ENCODE assay signal across 28 cellular contexts in genomic region chr14:73221945-73222344, GRCh38. TPM values are rescaled to one million over a fixed set of nuclear protein-coding genes. Genes with fewer than 3 reads are reported as not detected.
DNase-seq lines count a peak whose midpoint lies in the region; ATAC-seq, FAIRE-seq and TF ChIP-seq lines count a peak whose summit lies in the region.
"Had no signal": no experiment of that assay in that cellular context is flagged by ENCODE, and none has a peak within 500 bp of the region (broad histone marks: within the 10 kb centered on the region; RNA-seq: fewer than 3 reads in every experiment).

No MANE protein-coding gene starts in this region.

- peak overlapping the region; percentile 50 for H3K27ac Mint-ChIP-seq in activated CD4-positive, alpha-beta T cell treated with anti-CD3 and anti-CD28 coated beads, Interleukin-2, amount 10 ng/mL, durations not matched to agents 24 days and 14 days
- H3K27ac Mint-ChIP-seq: activated B cell treated with CpG ODN at 0.5 μM for 24 hours, type B pancreatic cell had no signal

- H3K9ac ChIP-seq in GM12878 (ENCODE audit: control insufficient read depth, insufficient read depth, low read length) = no peak overlapping the region
- no peak overlapping the region for H3K9ac ChIP-seq in smooth muscle cell (ENCODE audit: low read depth)

- peaks cover 52% of the 10 kb centered on the region for H3K36me3 Mint-ChIP-seq in activated CD4-positive, alpha-beta T cell treated with anti-CD3 and anti-CD28 coated beads, Interleukin-2, amount 10 ng/mL, durations not matched to agents 24 days and 14 days (ENCODE audit: low read depth)

- in situ Hi-C loops in GM12878 (cut with MboI) = no loop called here

- POLR2A ChIA-PET in GM12878 (lab: Charles Lee) = interaction anchor here (1.4 to 3.0 kb wide), 2 partner anchors 10 to 17 kb away, joined by 4 to 14 read pairs; no protein-coding TSS in a partner anchor

- H3K27ac ChIP-seq in GM12878 (ENCODE audit: control insufficient read depth, insufficient read depth) (no peak overlapping the region), smooth muscle cell (ENCODE audit: low read depth) (no peak overlapping the region)
- H3K27ac ChIP-seq: RWPE1 had no signal

- intact Hi-C loops in activated CD4-positive, alpha-beta T cell treated with anti-CD3 and anti-CD28 coated beads, Interleukin-2, amount 10 ng/mL, durations not matched to agents 24 days and 14 days (cut with micrococcal nuclease) = loop anchor here (2.0 kb wide), 1 partner anchor 55 kb away; no protein-coding TSS in a partner anchor
- intact Hi-C loops in GM12878 (cut with micrococcal nuclease; ENCODE audit: unreplicated experiment) = no loop called here

- peaks cover 2 to 17% of the 10 kb centered on the region in 2 experiments for H3K36me3 ChIP-seq in GM12878 (ENCODE audit: control insufficient read depth in 2 of 2, insufficient read depth in 2 of 2, low read length in 1 of 2)
- peaks cover 21% of the 10 kb centered on the region for H3K36me3 ChIP-seq in smooth muscle cell (ENCODE audit: low read depth)

- H3K9me3 ChIP-seq in GM12878 (replicated peaks; ENCODE audit: control insufficient read depth, insufficient read depth, low read length) (no peaks in the 10 kb centered on the region), smooth muscle cell (replicated peaks; ENCODE audit: low read depth) (no peaks in the 10 kb centered on the region)
- H3K9me3 ChIP-seq: BE2C had no signal

- no TSS peak for BruUV-seq in GM12878 (replicated peaks; lab: Mats Ljungman, UMichigan)

- no peak for TF ChIP-seq EP300 in GM12878 (IDR thresholded peaks at IDR 0.05; ENCODE audit: borderline replicate concordance in 1 of 2, control insufficient read depth in 1 of 2, low read depth in 2 of 2, low read length in 2 of 2)

- H3K4me2 ChIP-seq in GM12878 (ENCODE audit: control insufficient read depth, insufficient read depth) (no peak overlapping the region), smooth muscle cell (no peak overlapping the region)

- H3K4me3 ChIP-seq in GM12878 (no peak overlapping the region), smooth muscle cell (no peak overlapping the region)

- H4K20me1 ChIP-seq in GM12878 (ENCODE audit: control insufficient read depth, insufficient read depth) (no peaks in the 10 kb centered on the region), smooth muscle cell (ENCODE audit: low read depth) (no peaks in the 10 kb centered on the region)

- no peaks in the 10 kb centered on the region for H3K27me3 ChIP-seq in GM12878 (replicated peaks in 1 of 2; ENCODE audit: control insufficient read depth in 2 of 2, insufficient read depth in 2 of 2, low read length in 1 of 2)
- H3K27me3 ChIP-seq in smooth muscle cell (ENCODE audit: low read depth) = no peaks in the 10 kb centered on the region
- H3K27me3 ChIP-seq: BE2C had no signal

- SMC1A ChIA-PET in GM12878 (lab: Charles Lee; ENCODE audit: uncharacterized antibody, unreplicated experiment) = interaction anchor here (0.7 to 2.7 kb wide), 9 partner anchors 27 to 286 kb away, joined by 3 to 10 read pairs (median 5); no protein-coding TSS in a partner anchor

- no peaks in the 10 kb centered on the region for H3F3A ChIP-seq in smooth muscle cell (ENCODE audit: low read depth)

- no peak for TF ChIP-seq RAD21 in GM12878 (IDR thresholded peaks at IDR 0.05; ENCODE audit: insufficient read depth, low read depth, low read length)

- peaks cover 9% of the 10 kb centered on the region; the same call in 1 of the 2 replicates for H3K4me1 ChIP-seq in GM12878 (ENCODE audit: control insufficient read depth, insufficient read depth, low read length)
- peaks cover 10% of the 10 kb centered on the region for H3K4me1 ChIP-seq in smooth muscle cell (ENCODE audit: low read depth)
- H3K4me1 ChIP-seq: BE2C had no signal

- H3K27me3 Mint-ChIP-seq in activated CD4-positive, alpha-beta T cell treated with anti-CD3 and anti-CD28 coated beads, Interleukin-2, amount 10 ng/mL, durations not matched to agents 24 days and 14 days = no peaks in the 10 kb centered on the region
- H3K27me3 Mint-ChIP-seq: activated B cell treated with CpG ODN at 0.5 μM for 24 hours, naive B cell, type B pancreatic cell had no signal

- peak; percentile 62 for FAIRE-seq in GM12878 (lab: Jason Lieb, UNC)
- FAIRE-seq: bronchial epithelial cell, endometrium had no signal

- DNase-seq in activated CD4-positive, alpha-beta T cell treated with anti-CD3 and anti-CD28 coated beads, Interleukin-2, amount 10 ng/mL, durations not matched to agents 24 days and 14 days = no peak
- no peak for DNase-seq in activated CD4-positive, alpha-beta T cell treated with anti-CD3 and anti-CD28 coated beads, Interleukin-2, amount 50 U/mL, for 48 hours
- peak; percentile 36 for DNase-seq in HCEC 1CT
- DNase-seq in GM12878 (ENCODE audit: low read depth, low spot score) = no peak
- peak; percentile 17 for DNase-seq in non-pigmented ciliary epithelial cell (ENCODE audit: low read depth)
- DNase-seq in smooth muscle cell (lab: John Stamatoyannopoulos, UW; ENCODE audit: unreplicated experiment) = no peak
- DNase-seq: activated B cell treated with CpG ODN at 0.5 μM for 24 hours; activated effector memory CD4-positive, alpha-beta T cell treated with anti-CD3 and anti-CD28 coated beads, Interleukin-2, amount 50 U/mL, for 16 hours; BE2C; Calu3; cortex of kidney; H7; KBM-7; mesendoderm; naive B cell; NCI-H1694; NCI-H2171 treated with DMSO at 0.1 percent for 48 hours; NCI-H526 treated with DMSO at 0.1 percent for 48 hours; right cardiac atrium; stimulated activated CD4-positive, alpha-beta T cell treated with anti-CD3 and anti-CD28 coated beads, Interleukin-15, amount 100 ng/mL, for 24 hours; T1000 had no signal

- no peak overlapping the region for H3K4me3 Mint-ChIP-seq in activated CD4-positive, alpha-beta T cell treated with anti-CD3 and anti-CD28 coated beads, Interleukin-2, amount 10 ng/mL, durations not matched to agents 24 days and 14 days
- H3K4me3 Mint-ChIP-seq: activated B cell treated with CpG ODN at 0.5 μM for 24 hours, type B pancreatic cell had no signal

- H2AFZ ChIP-seq in GM12878 (ENCODE audit: control insufficient read depth, low read depth, low read length) (no peak overlapping the region), smooth muscle cell (ENCODE audit: low read depth) (no peak overlapping the region)

- RAD21 ChIA-PET in GM12878 (lab: Charles Lee; ENCODE audit: unreplicated experiment) = interaction anchor here (1.3 to 1.9 kb wide), 4 partner anchors 10 to 250 kb away, joined by 3 to 11 read pairs (median 8); no protein-coding TSS in a partner anchor

- H3K4me1 Mint-ChIP-seq in activated CD4-positive, alpha-beta T cell treated with anti-CD3 and anti-CD28 coated beads, Interleukin-2, amount 10 ng/mL, durations not matched to agents 24 days and 14 days = peaks cover 23% of the 10 kb centered on the region
- H3K4me1 Mint-ChIP-seq: naive B cell had no signal

- no peak for TF ChIP-seq POLR2A in GM12878 (IDR thresholded peaks at IDR 0.05; ENCODE audit: low read depth, low read length)

- H3K79me2 ChIP-seq in GM12878 (ENCODE audit: control insufficient read depth, insufficient read depth, low read length) (no peaks in the 10 kb centered on the region), smooth muscle cell (ENCODE audit: low read depth) (no peaks in the 10 kb centered on the region)

- CTCF ChIA-PET in GM12878 (lab: Yijun Ruan, JAX) = interaction anchor here (1.6 to 4.8 kb wide), 3 partner anchors 10 to 249 kb away, joined by 8 to 42 read pairs (median 25); no protein-coding TSS in a partner anchor

- 4% methylated on average over 2 of the region's 2 CpGs for WGBS in GM12878 (ENCODE audit: insufficient coverage, insufficient replicate concordance, low lambda C conversion rate, missing lambda C conversion rate)
- WGBS in smooth muscle cell (ENCODE audit: low lambda C conversion rate) = 66% methylated on average over 2 of the region's 2 CpGs

- no peak for ATAC-seq in GM12878
- ATAC-seq in HG03159 (IDR thresholded peaks at IDR 0.05; ENCODE audit: unreplicated experiment) = no peak
- no peak for ATAC-seq in HG02870 (IDR thresholded peaks at IDR 0.05; ENCODE audit: unreplicated experiment)
- ATAC-seq: right cardiac atrium, SK-N-SH treated with all-trans-retinoic acid at 6 μM for 48 hours had no signal

- no peaks in the 10 kb centered on the region for H3K9me3 Mint-ChIP-seq in activated CD4-positive, alpha-beta T cell treated with anti-CD3 and anti-CD28 coated beads, Interleukin-2, amount 10 ng/mL, durations not matched to agents 24 days and 14 days
- H3K9me3 Mint-ChIP-seq: activated B cell treated with CpG ODN at 0.5 μM for 24 hours, naive B cell, type B pancreatic cell had no signal

- TF ChIP-seq CTCF in GM12878 (IDR thresholded peaks at IDR 0.05 in 2 of 3, conservative IDR thresholded peaks at IDR 0.05 in 1 of 3; ENCODE audit: control insufficient read depth in 2 of 3, extremely low read depth in 1 of 3, insufficient read depth in 1 of 3, low read depth in 3 of 3, low read length in 3 of 3) = no peak
- TF ChIP-seq CTCF in smooth muscle cell (IDR thresholded peaks at IDR 0.05; ENCODE audit: borderline replicate concordance, insufficient read depth, poor library complexity, severe bottlenecking) = no peak

TF ChIP-seq in GM12878, 131 proteins besides CTCF, POLR2A, EP300 and RAD21 (continues in another document):
- TF ChIP-seq CHD4 (IDR thresholded peaks at IDR 0.05) (no peak), ESRRA (IDR thresholded peaks at IDR 0.05; ENCODE audit: low read length) (no peak), BACH1 (IDR thresholded peaks at IDR 0.05; ENCODE audit: borderline replicate concordance) (no peak), MEF2A (IDR thresholded peaks at IDR 0.05; ENCODE audit: insufficient read depth, low read depth, low read length) (no peak)

RNA-seq across cellular contexts. Expression of gene PAPLN, which starts 15.4 kb away (rescaled TPM):
- total RNA-seq in activated CD4-positive, alpha-beta T cell treated with anti-CD3 and anti-CD28 coated beads, Interleukin-2, amount 10 ng/mL, durations not matched to agents 24 days and 14 days = 0.54 and 0.83 TPM in 2 replicates
- total RNA-seq in GM12878 (2013; cell fraction: nucleolus; rRNA removed) = 83.0 and 91.1 TPM in 2 replicates
- total RNA-seq in GM12878 (2014; rRNA removed) = 9.9 and 10.7 TPM in 2 replicates
- total RNA-seq in GM12878 (2014; rRNA removed; fragmentation: Illumina TruSeq; extraction: Trizol) = 6.4 and 7.1 TPM in 2 replicates
- 11.4 and 15.6 TPM in 2 replicates for total RNA-seq in GM12878 (2021)
- 6.3 TPM for polyA plus RNA-seq in GM12878 (2011; ENCODE audit: low read depth)
- 18.9 and 23.5 TPM in 2 replicates for polyA plus RNA-seq in GM12878 (2011; rRNA removed)
- polyA plus RNA-seq in GM12878 (2011; cell fraction: cytosol; rRNA removed) = 13.4 and 15.6 TPM in 2 replicates
- 121 and 135 TPM in 2 replicates for polyA plus RNA-seq in GM12878 (2011; cell fraction: nucleus; rRNA removed)
- polyA plus RNA-seq in GM12878 (2012) = 5.7 and 13.3 TPM in 2 replicates
- polyA plus RNA-seq in GM12878 (2014; fragmentation: Illumina TruSeq; extraction: Trizol) = 7.7 and 11.8 TPM in 2 replicates
- 1 to 10 TPM; 1.8 to 2.6 TPM for polyA plus RNA-seq in GM12878 (2014; fragmentation: Nextera tagmentation; extraction: Ambion mirVana)
- polyA plus RNA-seq in GM12878 (2014; rRNA removed) = 15.7 and 19.8 TPM in 2 replicates
- 1 to 10 TPM; 3.8 to 7.0 TPM for polyA plus RNA-seq in GM12878 (2016; fragmentation: Nextera tagmentation; extraction: Ambion mirVana)
- polyA minus RNA-seq in GM12878 (2011; rRNA and poly(A)+ RNA removed) = 9.6 and 21.2 TPM in 2 replicates
- polyA minus RNA-seq in GM12878 (2011; cell fraction: cytosol; rRNA and poly(A)+ RNA removed) = 4.7 and 7.6 TPM in 2 replicates
- polyA minus RNA-seq in GM12878 (2011; cell fraction: nucleus; rRNA and poly(A)+ RNA removed) = 34.9 and 47.5 TPM in 2 replicates
- 1.5 and 4.3 TPM in 2 replicates for total RNA-seq in smooth muscle cell
- polyA plus RNA-seq in smooth muscle cell = 3.3 and 4.3 TPM in 2 replicates

Comparison
In these comparisons a context has a peak if more than half of its experiments do, and no peak if none do; other contexts are left out.
1. DNase-seq: peak in HCEC 1CT (single experiment) and non-pigmented ciliary epithelial cell (single experiment); none in activated CD4-positive, alpha-beta T cell treated with anti-CD3 and anti-CD28 coated beads, Interleukin-2, amount 10 ng/mL, durations not matched to agents 24 days and 14 days (single experiment), activated CD4-positive, alpha-beta T cell treated with anti-CD3 and anti-CD28 coated beads, Interleukin-2, amount 50 U/mL, for 48 hours (0 of 2), GM12878 (single experiment) and smooth muscle cell (single experiment).